13 cellular contexts compared by ENCODE assay signal in the genomic region with DNA sequence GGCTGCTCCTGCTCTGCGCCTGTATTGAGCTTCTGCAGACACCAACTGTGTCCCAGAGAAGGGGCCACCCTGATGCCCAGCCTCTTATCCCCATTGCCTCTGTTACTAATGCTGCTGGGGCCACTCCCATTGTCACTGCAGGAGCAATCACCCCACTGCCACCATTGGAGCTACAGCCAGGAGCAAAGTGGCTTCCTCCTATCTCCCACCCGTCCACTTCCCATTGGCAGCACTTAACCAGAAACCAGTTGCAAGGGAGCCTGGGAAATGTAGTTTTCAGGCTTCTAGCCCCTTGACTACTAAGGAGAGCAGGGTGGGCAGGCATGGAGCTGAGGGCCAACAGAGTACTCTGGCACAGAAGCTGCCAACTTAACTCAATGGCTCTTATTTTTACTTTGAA. TPM values are rescaled to one million over a fixed set of nuclear protein-coding genes. Genes with fewer than 3 reads are reported as not detected.
A peak's percentile ranks its signal among the peaks of the same experiment; 100 is the strongest.
DNase-seq lines count a peak whose midpoint lies in the region; ATAC-seq and TF ChIP-seq lines count a peak whose summit lies in the region.
"Had no signal": no experiment of that assay in that cellular context is flagged by ENCODE, and none has a peak within 500 bp of the region (broad histone marks: within the 10 kb centered on the region; RNA-seq: fewer than 3 reads in every experiment).

No MANE protein-coding gene starts in this region.

- POLR2A ChIA-PET in WTC11 (lab: Charles Lee): no interaction called here

- peak; percentile 89 for ATAC-seq in WTC11
- ATAC-seq: A549 had no signal

- no peak overlapping the region for H3K27ac ChIP-seq in neuronal stem cell (replicated peaks; ENCODE audit: low read length)
- H3K27ac ChIP-seq: A549, brain microvascular endothelial cell had no signal

- no peaks in the 10 kb centered on the region for H3K36me3 ChIP-seq in neuronal stem cell (replicated peaks in 1 of 2; ENCODE audit: control insufficient read depth in 2 of 2, insufficient read depth in 2 of 2, low read length in 2 of 2)
- H3K36me3 ChIP-seq: brain microvascular endothelial cell had no signal

- H2BK15ac ChIP-seq in neuronal stem cell (ENCODE audit: low read length): no peak overlapping the region

- H3K4me3 ChIP-seq in neuronal stem cell (ENCODE audit: low read length in 2 of 2): no peak overlapping the region
- H3K4me3 ChIP-seq in foreskin fibroblast (ENCODE audit: low read depth in 1 of 2, low read length in 2 of 2): no peak overlapping the region
- H3K4me3 ChIP-seq: A549, skin epidermis had no signal

- TF ChIP-seq CTCF in WTC11 (IDR thresholded peaks at IDR 0.05) (no peak), foreskin fibroblast (IDR thresholded peaks at IDR 0.05; ENCODE audit: low read depth, low read length) (no peak)

- H3K27me3 Mint-ChIP-seq in WTC11 (ENCODE audit: low read depth): no peaks in the 10 kb centered on the region

- peak overlapping the region; percentile 70 for H2AFZ ChIP-seq in neuronal stem cell (ENCODE audit: low read length)

- H2BK120ac ChIP-seq in neuronal stem cell (ENCODE audit: low read depth, low read length): no peak overlapping the region

- no peaks in the 10 kb centered on the region for H3K79me1 ChIP-seq in neuronal stem cell (ENCODE audit: low read depth, low read length)

- no peak overlapping the region for H3K18ac ChIP-seq in neuronal stem cell (ENCODE audit: low read length)

- H3K23ac ChIP-seq in neuronal stem cell (ENCODE audit: low read depth, low read length, poor library complexity): no peak overlapping the region

- H3K9me3 Mint-ChIP-seq in WTC11: no peaks in the 10 kb centered on the region

- CTCF ChIA-PET in WTC11 (lab: Charles Lee): interaction anchor here (0.5 to 1.2 kb wide), 3 partner anchors 32 to 141 kb away, joined by 3 to 4 read pairs (median 3); no protein-coding TSS in a partner anchor

- no peaks in the 10 kb centered on the region for H3K9me3 ChIP-seq in neuronal stem cell (replicated peaks in 1 of 2; ENCODE audit: control insufficient read depth in 2 of 2, insufficient read depth in 1 of 2, low read depth in 1 of 2, low read length in 2 of 2)
- H3K9me3 ChIP-seq: A549 had no signal

- no peak overlapping the region for H3K14ac ChIP-seq in neuronal stem cell (ENCODE audit: low read length)

- H3K4ac ChIP-seq in neuronal stem cell (ENCODE audit: low read length): no peak overlapping the region

- H3K27me3 ChIP-seq in neuronal stem cell (ENCODE audit: control insufficient read depth in 3 of 3, insufficient read depth in 3 of 3, low read depth in 1 of 3, low read length in 3 of 3): no peaks in the 10 kb centered on the region
- H3K27me3 ChIP-seq: brain microvascular endothelial cell had no signal

- H3K4me3 Mint-ChIP-seq in WTC11: no peak overlapping the region

- no peak overlapping the region for H4K8ac ChIP-seq in neuronal stem cell (ENCODE audit: low read depth, low read length)

- H3K4me2 ChIP-seq in neuronal stem cell (ENCODE audit: insufficient read depth, low read length, poor library complexity, severe bottlenecking): no peak overlapping the region
- H3K4me2 ChIP-seq: A549 had no signal

- peaks cover 0 to 9% of the 10 kb centered on the region in 2 donors for H3K4me1 ChIP-seq in neuronal stem cell (ENCODE audit: control insufficient read depth in 2 of 2, insufficient read depth in 1 of 2, low read depth in 1 of 2, low read length in 2 of 2)

- DNase-seq in NCI-H524 (lab: John Stamatoyannopoulos, UW) (peak; percentile 60 to 75), NCI-H524 treated with DMSO at 0.1 percent for 48 hours (lab: John Stamatoyannopoulos, UW) (no peak), KBM-7 (peak; percentile 68), WTC11 (ENCODE audit: low spot score) (peak; percentile 57), neuronal stem cell (ENCODE audit: low spot score) (peak; percentile 40), NK-92 (lab: John Stamatoyannopoulos, UW; ENCODE audit: unreplicated experiment) (no peak), foreskin fibroblast (no peak), NCI-H2171 (lab: John Stamatoyannopoulos, UW) (no peak)
- DNase-seq: brain microvascular endothelial cell, NCI-H345, T-helper 1 cell had no signal

- in situ Hi-C loops in KBM-7 (cut with MboI; ENCODE audit: low pct_unique_long_range_greater_than_20kb, low sequenced_read_pairs): no loop called here

- no peak overlapping the region for H3K9ac ChIP-seq in neuronal stem cell (ENCODE audit: low read depth, low read length, poor library complexity)

- no peaks in the 10 kb centered on the region for H3K36me3 Mint-ChIP-seq in WTC11

- no peak overlapping the region for H2AK5ac ChIP-seq in neuronal stem cell (ENCODE audit: low read depth, low read length)

- no CpG with 5 or more reads among the region's 2 CpGs for WGBS in neuronal stem cell (ENCODE audit: extremely low coverage in 2 of 2, insufficient read length in 2 of 2, insufficient replicate concordance in 1 of 2), 2 donors

- no peak overlapping the region for H4K91ac ChIP-seq in neuronal stem cell (ENCODE audit: low read depth, low read length, poor library complexity)

- peaks cover 19% of the 10 kb centered on the region for H3K4me1 Mint-ChIP-seq in WTC11

- no peak overlapping the region for H3K27ac Mint-ChIP-seq in WTC11

- no peak overlapping the region for H2BK5ac ChIP-seq in neuronal stem cell (ENCODE audit: low read length)

- no peak overlapping the region for H2BK12ac ChIP-seq in neuronal stem cell (ENCODE audit: low read length)

TF ChIP-seq in WTC11, 78 proteins besides CTCF, POLR2A, EP300 and RAD21 (continues in another document):
- TF ChIP-seq ZNF317 (CRISPR knock-in tag; IDR thresholded peaks at IDR 0.05; ENCODE audit: borderline replicate concordance, low read depth): no peak
- TF ChIP-seq, protein P1, sequence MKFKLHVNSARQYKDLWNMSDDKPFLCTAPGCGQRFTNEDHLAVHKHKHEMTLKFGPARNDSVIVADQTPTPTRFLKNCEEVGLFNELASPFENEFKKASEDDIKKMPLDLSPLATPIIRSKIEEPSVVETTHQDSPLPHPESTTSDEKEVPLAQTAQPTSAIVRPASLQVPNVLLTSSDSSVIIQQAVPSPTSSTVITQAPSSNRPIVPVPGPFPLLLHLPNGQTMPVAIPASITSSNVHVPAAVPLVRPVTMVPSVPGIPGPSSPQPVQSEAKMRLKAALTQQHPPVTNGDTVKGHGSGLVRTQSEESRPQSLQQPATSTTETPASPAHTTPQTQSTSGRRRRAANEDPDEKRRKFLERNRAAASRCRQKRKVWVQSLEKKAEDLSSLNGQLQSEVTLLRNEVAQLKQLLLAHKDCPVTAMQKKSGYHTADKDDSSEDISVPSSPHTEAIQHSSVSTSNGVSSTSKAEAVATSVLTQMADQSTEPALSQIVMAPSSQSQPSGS (CRISPR knock-in tag; IDR thresholded peaks at IDR 0.05; ENCODE audit: borderline replicate concordance, low read depth): no peak
- TF ChIP-seq, protein P2, sequence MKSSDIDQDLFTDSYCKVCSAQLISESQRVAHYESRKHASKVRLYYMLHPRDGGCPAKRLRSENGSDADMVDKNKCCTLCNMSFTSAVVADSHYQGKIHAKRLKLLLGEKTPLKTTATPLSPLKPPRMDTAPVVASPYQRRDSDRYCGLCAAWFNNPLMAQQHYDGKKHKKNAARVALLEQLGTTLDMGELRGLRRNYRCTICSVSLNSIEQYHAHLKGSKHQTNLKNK (CRISPR knock-in tag; IDR thresholded peaks at IDR 0.05): no peak
- TF ChIP-seq ZNF232 (CRISPR knock-in tag; IDR thresholded peaks at IDR 0.05): no peak
- TF ChIP-seq, protein P3, sequence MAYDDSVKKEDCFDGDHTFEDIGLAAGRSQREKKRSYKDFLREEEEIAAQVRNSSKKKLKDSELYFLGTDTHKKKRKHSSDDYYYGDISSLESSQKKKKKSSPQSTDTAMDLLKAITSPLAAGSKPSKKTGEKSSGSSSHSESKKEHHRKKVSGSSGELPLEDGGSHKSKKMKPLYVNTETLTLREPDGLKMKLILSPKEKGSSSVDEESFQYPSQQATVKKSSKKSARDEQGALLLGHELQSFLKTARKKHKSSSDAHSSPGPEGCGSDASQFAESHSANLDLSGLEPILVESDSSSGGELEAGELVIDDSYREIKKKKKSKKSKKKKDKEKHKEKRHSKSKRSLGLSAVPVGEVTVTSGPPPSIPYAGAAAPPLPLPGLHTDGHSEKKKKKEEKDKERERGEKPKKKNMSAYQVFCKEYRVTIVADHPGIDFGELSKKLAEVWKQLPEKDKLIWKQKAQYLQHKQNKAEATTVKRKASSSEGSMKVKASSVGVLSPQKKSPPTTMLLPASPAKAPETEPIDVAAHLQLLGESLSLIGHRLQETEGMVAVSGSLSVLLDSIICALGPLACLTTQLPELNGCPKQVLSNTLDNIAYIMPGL (CRISPR knock-in tag; IDR thresholded peaks at IDR 0.05): no peak
- no peak for TF ChIP-seq NFATC4 (CRISPR knock-in tag; IDR thresholded peaks at IDR 0.05)
- no peak for TF ChIP-seq ELF4 (CRISPR knock-in tag; IDR thresholded peaks at IDR 0.05; ENCODE audit: low read depth)
- no peak for TF ChIP-seq ZSCAN18 (CRISPR knock-in tag; IDR thresholded peaks at IDR 0.05)
- TF ChIP-seq ZNF138 (CRISPR knock-in tag; conservative IDR thresholded peaks at IDR 0.05): no peak
- TF ChIP-seq GABPB1 (CRISPR knock-in tag; IDR thresholded peaks at IDR 0.05): no peak
- TF ChIP-seq GTF2I (CRISPR knock-in tag; conservative IDR thresholded peaks at IDR 0.05): no peak
- peak; percentile 37; the same call in 1 of the 2 replicates for TF ChIP-seq NFYB (CRISPR knock-in tag; conservative IDR thresholded peaks at IDR 0.05; ENCODE audit: low read depth)
- TF ChIP-seq NR3C1 (CRISPR knock-in tag; conservative IDR thresholded peaks at IDR 0.05; ENCODE audit: low read depth): 0 out of 2 replicates have a peak, but pooled peaks have one; percentile 23
- TF ChIP-seq, protein P4, sequence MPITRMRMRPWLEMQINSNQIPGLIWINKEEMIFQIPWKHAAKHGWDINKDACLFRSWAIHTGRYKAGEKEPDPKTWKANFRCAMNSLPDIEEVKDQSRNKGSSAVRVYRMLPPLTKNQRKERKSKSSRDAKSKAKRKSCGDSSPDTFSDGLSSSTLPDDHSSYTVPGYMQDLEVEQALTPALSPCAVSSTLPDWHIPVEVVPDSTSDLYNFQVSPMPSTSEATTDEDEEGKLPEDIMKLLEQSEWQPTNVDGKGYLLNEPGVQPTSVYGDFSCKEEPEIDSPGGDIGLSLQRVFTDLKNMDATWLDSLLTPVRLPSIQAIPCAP (CRISPR knock-in tag; IDR thresholded peaks at IDR 0.05): no peak

RNA-seq across cellular contexts. Expression of gene KLF13, which starts 55.9 kb away (rescaled TPM):
- total RNA-seq in WTC11 (2021): 36.9 to 38.1 TPM (median 37.2 TPM) in 3 replicates
- 42.9 TPM for polyA plus RNA-seq in neuronal stem cell (2013, experiment 1 of 2)
- 42.1 TPM for polyA plus RNA-seq in neuronal stem cell (2013, experiment 2 of 2)

Comparison
In these comparisons a context has a peak if more than half of its experiments do, and no peak if none do; other contexts are left out.
1. DNase-seq: peak in NCI-H524 (2 of 2), KBM-7 (single experiment), WTC11 (single experiment) and neuronal stem cell (single experiment); none in NCI-H524 treated with DMSO at 0.1 percent for 48 hours (single experiment), NK-92 (single experiment), foreskin fibroblast (0 of 2) and NCI-H2171 (single experiment).